10 cellular contexts compared by ENCODE assay signal in genomic region chr13:46369506-46370268, GRCh38. TPM values are rescaled to one million over a fixed set of nuclear protein-coding genes. Genes with fewer than 3 reads are reported as not detected.
A peak's percentile ranks its signal among the peaks of the same experiment; 100 is the strongest.
DNase-seq lines count a peak whose midpoint lies in the region; ATAC-seq and TF ChIP-seq lines count a peak whose summit lies in the region.
"Had no signal": no experiment of that assay in that cellular context is flagged by ENCODE, and none has a peak within 500 bp of the region (broad histone marks: within the 10 kb centered on the region; RNA-seq: fewer than 3 reads in every experiment).

No MANE protein-coding gene starts in this region.

- no peak overlapping the region for H4K91ac ChIP-seq in trophoblast cell (ENCODE audit: low read depth, low read length)

- no peak for TF ChIP-seq CTCF in astrocyte of the spinal cord (IDR thresholded peaks at IDR 0.05; ENCODE audit: low read depth, low read length)

- DNase-seq in astrocyte of the spinal cord (ENCODE audit: low read depth, low spot score) (peak; percentile 88), trophoblast cell (peak; percentile 49 to 73), retina (no peak), 8988T (no peak), COLO668 (lab: John Stamatoyannopoulos, UW; ENCODE audit: unreplicated experiment) (no peak)
- DNase-seq in stimulated activated CD4-positive, alpha-beta T cell treated with anti-CD3 and anti-CD28 coated beads, Interleukin-15, amount 100 ng/mL, for 24 hours, result no peak
- DNase-seq: effector memory CD8-positive, alpha-beta T cell; H9 had no signal

- no peak overlapping the region for H3K27ac ChIP-seq in trophoblast cell (ENCODE audit: low read depth, low read length)

- no peak overlapping the region for H2BK5ac ChIP-seq in trophoblast cell (ENCODE audit: low read depth, low read length, poor library complexity)

- H2BK12ac ChIP-seq in trophoblast cell (ENCODE audit: low read length), result no peak overlapping the region

- H3K79me2 ChIP-seq in trophoblast cell (ENCODE audit: control insufficient read depth, insufficient read depth, low read length, poor library complexity), result no peaks in the 10 kb centered on the region

- no peaks in the 10 kb centered on the region for H3K27me3 ChIP-seq in trophoblast cell (ENCODE audit: insufficient read depth, low read length)

- no peak overlapping the region for H3K18ac ChIP-seq in trophoblast cell (ENCODE audit: low read length)

- H4K12ac ChIP-seq in trophoblast cell (ENCODE audit: low read depth, low read length), result no peak overlapping the region

- WGBS in trophoblast cell (ENCODE audit: extremely low coverage, insufficient coverage, insufficient read length), result no CpG with 5 or more reads among the region's 4 CpGs

- ATAC-seq in GM18511 (IDR thresholded peaks at IDR 0.05; ENCODE audit: unreplicated experiment) (peak; percentile 64), HG02852 (IDR thresholded peaks at IDR 0.05; ENCODE audit: unreplicated experiment) (peak; percentile 77)
- ATAC-seq: effector memory CD8-positive, alpha-beta T cell had no signal

- no peak overlapping the region for H3K4me3 ChIP-seq in astrocyte of the spinal cord (ENCODE audit: low read depth, low read length)
- no peak overlapping the region for H3K4me3 ChIP-seq in trophoblast cell (ENCODE audit: low read depth, low read length)

- no peaks in the 10 kb centered on the region for H3K36me3 ChIP-seq in trophoblast cell (ENCODE audit: control insufficient read depth in 1 of 2, insufficient read depth in 2 of 2, low read length in 2 of 2)

- H3K4ac ChIP-seq in trophoblast cell (ENCODE audit: low read depth, low read length), result no peak overlapping the region

- H3K9ac ChIP-seq in trophoblast cell (ENCODE audit: low read length), result no peak overlapping the region

- H4K8ac ChIP-seq in trophoblast cell (ENCODE audit: low read depth, low read length), result no peak overlapping the region

- H3K14ac ChIP-seq in trophoblast cell (ENCODE audit: low read length), result no peak overlapping the region

- no peaks in the 10 kb centered on the region for H3K4me1 ChIP-seq in trophoblast cell (ENCODE audit: control insufficient read depth in 1 of 2, insufficient read depth in 2 of 2, low read length in 2 of 2)

- in situ Hi-C loops in astrocyte of the spinal cord (cut with HindIII; ENCODE audit: low sequenced_read_pairs), result no loop called here

- no peak overlapping the region for H2BK120ac ChIP-seq in trophoblast cell (ENCODE audit: insufficient read depth, low read length, poor library complexity)

- H2AFZ ChIP-seq in trophoblast cell (ENCODE audit: insufficient read depth, low read length, poor library complexity), result no peak overlapping the region

- no peak overlapping the region for H2AK5ac ChIP-seq in trophoblast cell (ENCODE audit: low read length)

- no peaks in the 10 kb centered on the region for H3K79me1 ChIP-seq in trophoblast cell (ENCODE audit: low read length)

- H3K4me2 ChIP-seq in trophoblast cell (ENCODE audit: low read length), result no peak overlapping the region

- no peaks in the 10 kb centered on the region for H3K9me3 ChIP-seq in trophoblast cell (ENCODE audit: insufficient read depth, low read depth, low read length)

- H3K23ac ChIP-seq in trophoblast cell (ENCODE audit: low read length), result no peak overlapping the region

RNA-seq across cellular contexts. Expression of gene RUBCNL, which starts 17.4 kb away (rescaled TPM):
- polyA plus RNA-seq in trophoblast cell (2013), result 0.99 and 1.0 TPM in 2 replicates

Comparison
In these comparisons a context has a peak if more than half of its experiments do, and no peak if none do; other contexts are left out.
1. DNase-seq: peak in astrocyte of the spinal cord (single experiment) and trophoblast cell (2 of 2); none in stimulated activated CD4-positive, alpha-beta T cell treated with anti-CD3 and anti-CD28 coated beads, Interleukin-15, amount 100 ng/mL, for 24 hours (single experiment), retina (single experiment), 8988T (single experiment) and COLO668 (single experiment).